In the genomic region with DNA sequence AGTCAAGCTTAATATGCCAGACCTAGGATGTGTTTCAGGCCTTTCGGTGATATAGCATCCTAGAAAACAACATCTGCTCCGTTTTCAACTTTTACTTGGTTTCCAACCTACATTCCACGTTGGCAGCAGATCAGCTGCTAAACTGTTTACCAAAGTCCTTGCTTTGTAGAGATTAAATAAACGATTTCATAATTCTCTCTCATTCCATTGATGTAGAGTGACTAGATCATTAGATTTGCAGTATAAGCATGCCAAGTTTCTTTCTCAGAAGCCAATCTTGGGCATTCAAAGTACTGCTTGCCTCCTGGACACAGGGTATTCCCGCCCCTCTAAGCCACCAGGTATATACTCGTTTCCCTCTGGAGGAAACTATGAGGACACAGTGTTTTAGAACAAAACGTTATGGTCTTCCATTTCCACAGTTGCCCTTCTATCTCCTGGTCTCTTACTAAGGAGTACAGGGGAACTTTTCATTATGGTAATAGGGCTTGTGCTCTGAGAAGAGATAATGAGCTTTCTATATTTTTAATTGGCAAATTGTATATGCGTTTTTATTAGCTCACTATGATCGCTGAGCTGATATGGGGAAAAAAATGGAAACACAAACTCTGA, we compare ENCODE assay signal across 18 cellular contexts.
"Had no signal": no experiment of that assay in that cellular context is flagged by ENCODE, and none has a peak within 500 bp of the region (broad histone marks: within the 10 kb centered on the region; RNA-seq: fewer than 3 reads in every experiment).

No MANE protein-coding gene starts in this region.

- H3K27ac ChIP-seq: dorsolateral prefrontal cortex, gastrocnemius medialis, heart right ventricle, right atrium auricular region, uterus had no signal

- H3K27me3 ChIP-seq: dorsolateral prefrontal cortex, gastrocnemius medialis, right atrium auricular region, uterus had no signal

- H3K9me3 ChIP-seq: gastrocnemius medialis, heart right ventricle, right atrium auricular region, uterus had no signal

- DNase-seq: cortex of kidney; dorsolateral prefrontal cortex; effector CD8-positive, alpha-beta T cell; gastrocnemius medialis; heart right ventricle; hypothalamus; kidney glomerular epithelial cell; mammary epithelial cell; naive thymus-derived CD4-positive, alpha-beta T cell; nephron progenitor cell; posterior cingulate gyrus; small intestine; stimulated activated CD4-positive, alpha-beta T cell treated with anti-CD3 and anti-CD28 coated beads, Interleukin-2, amount 100 ng/mL, for 48 hours; stimulated activated naive CD4-positive, alpha-beta T cell treated with Interleukin-2 at 50 U/mL for 16 hours; trophoblast cell; uterus had no signal

- H3K4me1 ChIP-seq: gastrocnemius medialis, heart right ventricle, right atrium auricular region, uterus had no signal

- FAIRE-seq: islet of Langerhans, small intestine had no signal

- H3K4me3 ChIP-seq: dorsolateral prefrontal cortex, gastrocnemius medialis, heart right ventricle, right atrium auricular region, uterus had no signal

- ATAC-seq: gastrocnemius medialis; heart right ventricle; naive thymus-derived CD4-positive, alpha-beta T cell had no signal

- H3K36me3 ChIP-seq: gastrocnemius medialis, heart right ventricle, right atrium auricular region, uterus had no signal
